In the genomic region with DNA sequence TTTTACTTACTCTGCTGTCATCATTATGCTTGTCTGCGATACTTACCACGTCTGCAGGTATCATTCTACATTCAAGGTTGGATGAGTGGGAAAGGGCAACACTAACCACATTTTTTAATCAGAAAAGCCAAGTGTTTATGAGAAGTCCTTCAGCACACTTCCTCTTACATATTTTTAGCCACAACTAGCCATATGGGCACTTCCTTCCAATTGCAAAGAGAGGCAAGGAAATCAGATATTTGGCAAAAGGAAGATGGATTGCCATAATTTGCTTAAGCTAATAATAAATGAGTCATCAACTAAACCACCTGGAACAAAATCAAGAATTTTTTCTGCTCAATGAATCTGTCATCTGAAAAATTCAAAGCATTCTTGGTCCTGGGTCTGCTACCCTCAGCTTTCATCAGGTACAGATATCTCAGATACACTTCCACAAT, we compare ENCODE assay signal across 1 cellular context.
TF ChIP-seq lines count a peak whose summit lies in the region.

No MANE protein-coding gene starts in this region.

TF ChIP-seq in GM23338, 12 proteins besides CTCF, POLR2A, EP300 and RAD21 (continued from another document):
- TF ChIP-seq, protein P1, sequence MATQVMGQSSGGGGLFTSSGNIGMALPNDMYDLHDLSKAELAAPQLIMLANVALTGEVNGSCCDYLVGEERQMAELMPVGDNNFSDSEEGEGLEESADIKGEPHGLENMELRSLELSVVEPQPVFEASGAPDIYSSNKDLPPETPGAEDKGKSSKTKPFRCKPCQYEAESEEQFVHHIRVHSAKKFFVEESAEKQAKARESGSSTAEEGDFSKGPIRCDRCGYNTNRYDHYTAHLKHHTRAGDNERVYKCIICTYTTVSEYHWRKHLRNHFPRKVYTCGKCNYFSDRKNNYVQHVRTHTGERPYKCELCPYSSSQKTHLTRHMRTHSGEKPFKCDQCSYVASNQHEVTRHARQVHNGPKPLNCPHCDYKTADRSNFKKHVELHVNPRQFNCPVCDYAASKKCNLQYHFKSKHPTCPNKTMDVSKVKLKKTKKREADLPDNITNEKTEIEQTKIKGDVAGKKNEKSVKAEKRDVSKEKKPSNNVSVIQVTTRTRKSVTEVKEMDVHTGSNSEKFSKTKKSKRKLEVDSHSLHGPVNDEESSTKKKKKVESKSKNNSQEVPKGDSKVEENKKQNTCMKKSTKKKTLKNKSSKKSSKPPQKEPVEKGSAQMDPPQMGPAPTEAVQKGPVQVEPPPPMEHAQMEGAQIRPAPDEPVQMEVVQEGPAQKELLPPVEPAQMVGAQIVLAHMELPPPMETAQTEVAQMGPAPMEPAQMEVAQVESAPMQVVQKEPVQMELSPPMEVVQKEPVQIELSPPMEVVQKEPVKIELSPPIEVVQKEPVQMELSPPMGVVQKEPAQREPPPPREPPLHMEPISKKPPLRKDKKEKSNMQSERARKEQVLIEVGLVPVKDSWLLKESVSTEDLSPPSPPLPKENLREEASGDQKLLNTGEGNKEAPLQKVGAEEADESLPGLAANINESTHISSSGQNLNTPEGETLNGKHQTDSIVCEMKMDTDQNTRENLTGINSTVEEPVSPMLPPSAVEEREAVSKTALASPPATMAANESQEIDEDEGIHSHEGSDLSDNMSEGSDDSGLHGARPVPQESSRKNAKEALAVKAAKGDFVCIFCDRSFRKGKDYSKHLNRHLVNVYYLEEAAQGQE (IDR thresholded peaks at IDR 0.05; ENCODE audit: unreplicated experiment), result no peak
- no peak for TF ChIP-seq STAT1 (IDR thresholded peaks at IDR 0.05; ENCODE audit: unreplicated experiment)
